ENCODE assay signal across 1 cellular context in the genomic region with DNA sequence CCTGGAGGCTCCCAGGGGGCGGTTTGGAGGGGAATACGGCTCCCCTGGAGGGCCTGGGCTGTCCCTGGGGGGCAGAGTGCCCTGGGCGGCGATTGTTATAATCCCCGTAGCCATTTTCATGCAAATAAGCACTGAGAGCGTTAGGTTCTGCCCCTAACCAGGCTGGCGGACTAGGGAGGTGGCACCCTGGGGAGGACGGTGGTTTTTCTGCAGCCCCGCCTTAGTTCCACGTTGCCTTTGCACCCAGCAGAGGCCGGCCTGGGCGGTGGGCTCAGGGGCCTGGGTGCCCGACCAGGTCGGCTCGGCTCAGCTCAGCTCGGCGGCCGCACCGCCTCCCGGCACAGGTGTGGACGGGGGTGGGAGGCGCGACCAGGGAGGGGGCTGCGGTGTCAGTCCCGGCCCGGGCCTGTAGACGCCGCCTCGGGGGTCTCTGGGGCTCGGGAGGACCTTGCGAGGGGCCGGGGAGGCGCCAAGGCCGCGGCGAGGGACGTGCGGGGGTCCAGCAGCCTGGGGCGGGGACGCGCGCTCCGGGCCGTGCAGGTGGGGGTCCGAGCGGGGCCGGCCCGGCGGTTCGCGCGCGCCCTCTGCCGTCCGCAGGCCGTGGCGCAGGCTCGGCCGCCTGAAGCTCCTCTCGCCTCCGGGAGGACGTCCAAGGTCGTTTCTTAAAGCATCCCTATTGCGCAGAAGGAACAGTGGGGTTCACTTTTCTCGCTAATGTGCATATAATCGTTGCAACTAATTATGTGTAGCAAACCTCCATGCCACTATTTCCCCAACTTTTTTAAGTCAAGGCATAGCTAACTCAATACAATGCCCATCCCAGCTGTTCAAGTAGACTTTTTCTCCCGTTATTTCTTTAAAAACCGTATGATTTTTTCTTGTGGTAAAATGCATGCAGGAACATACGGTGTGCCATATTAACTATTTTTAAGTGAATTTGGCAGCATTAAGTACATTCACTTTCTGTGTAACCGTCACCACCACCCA.
TF ChIP-seq lines count a peak whose summit lies in the region.

No MANE protein-coding gene starts in this region.

TF ChIP-seq in K562, 482 proteins besides CTCF, POLR2A, EP300 and RAD21 (continues in another document):
- TF ChIP-seq TEAD4 (IDR thresholded peaks at IDR 0.05; ENCODE audit: low read length) (no peak), TEAD4 (CRISPR knock-in tag; IDR thresholded peaks at IDR 0.05; ENCODE audit: borderline replicate concordance) (no peak), GABPB2 (CRISPR knock-in tag; conservative IDR thresholded peaks at IDR 0.05) (no peak), DACH1 (IDR thresholded peaks at IDR 0.05; ENCODE audit: partially characterized antibody) (no peak), NRF1 (conservative IDR thresholded peaks at IDR 0.05 in 1 of 2, IDR thresholded peaks at IDR 0.05 in 1 of 2) (no peak), NFXL1 (CRISPR knock-in tag; IDR thresholded peaks at IDR 0.05) (no peak), ZBTB7A (IDR thresholded peaks at IDR 0.05; ENCODE audit: borderline replicate concordance, control insufficient read depth, low read depth, low read length) (peak; percentile 96), GATA2 (CRISPR knock-in tag; IDR thresholded peaks at IDR 0.05) (no peak), ZNF239 (CRISPR knock-in tag; IDR thresholded peaks at IDR 0.05) (no peak), ZNF77 (CRISPR knock-in tag; IDR thresholded peaks at IDR 0.05) (no peak), TCFL5 (CRISPR knock-in tag; conservative IDR thresholded peaks at IDR 0.05) (no peak), YY1 (IDR thresholded peaks at IDR 0.05; ENCODE audit: borderline replicate concordance in 1 of 3, control insufficient read depth in 1 of 3, extremely low read depth in 1 of 3, insufficient read depth in 3 of 3, insufficient read length in 1 of 3, insufficient replicate concordance in 2 of 3, low read depth in 1 of 3, low read length in 2 of 3) (peak in 1 of 3 experiments; percentile 20), KAT7 (CRISPR knock-in tag; IDR thresholded peaks at IDR 0.05; ENCODE audit: borderline replicate concordance) (no peak), ZNF140 (CRISPR knock-in tag; IDR thresholded peaks at IDR 0.05) (no peak), ESRRA (IDR thresholded peaks at IDR 0.05; ENCODE audit: borderline replicate concordance, low read depth) (peak; percentile 95), ZNF263 (CRISPR knock-in tag; IDR thresholded peaks at IDR 0.05; ENCODE audit: borderline replicate concordance) (0 out of 2 replicates have a peak, but pooled peaks have one; percentile 24), NONO (IDR thresholded peaks at IDR 0.05; ENCODE audit: low read depth in 2 of 2, low read length in 1 of 2) (peak in 1 of 2 experiments; percentile 78; a peak in 1 of 4 replicates), IRF2 (CRISPR knock-in tag; IDR thresholded peaks at IDR 0.05) (no peak), GABPA (tag; conservative IDR thresholded peaks at IDR 0.05; ENCODE audit: low read depth) (no peak), SMC3 (conservative IDR thresholded peaks at IDR 0.05; ENCODE audit: insufficient read depth, low read depth, low read length) (peak; percentile 73), RB1 (IDR thresholded peaks at IDR 0.05; ENCODE audit: low read depth) (peak; percentile 73; the same call in 1 of the 2 replicates), ZFP36 (IDR thresholded peaks at IDR 0.05; ENCODE audit: low read depth, low read length, partially characterized antibody) (no peak), SIN3B (IDR thresholded peaks at IDR 0.05; ENCODE audit: low read depth) (0 out of 2 replicates have a peak, but pooled peaks have one; percentile 38), SOX6 (IDR thresholded peaks at IDR 0.05) (no peak), FOXJ2 (tag; IDR thresholded peaks at IDR 0.05) (no peak), CC2D1A (IDR thresholded peaks at IDR 0.05) (no peak), ATF1 (CRISPR knock-in tag; IDR thresholded peaks at IDR 0.05) (no peak), ATF1 (tag; IDR thresholded peaks at IDR 0.05) (no peak), MYC (IDR thresholded peaks at IDR 0.05; ENCODE audit: low read depth, low read length) (no peak), MYC (CRISPR knock-in tag; IDR thresholded peaks at IDR 0.05; ENCODE audit: borderline replicate concordance, low read depth) (no peak), BDP1 (IDR thresholded peaks at IDR 0.05; ENCODE audit: insufficient read depth, insufficient read length) (no peak), CCAR2 (IDR thresholded peaks at IDR 0.05; ENCODE audit: low read depth, low read length) (no peak)
- TF ChIP-seq, protein P1, sequence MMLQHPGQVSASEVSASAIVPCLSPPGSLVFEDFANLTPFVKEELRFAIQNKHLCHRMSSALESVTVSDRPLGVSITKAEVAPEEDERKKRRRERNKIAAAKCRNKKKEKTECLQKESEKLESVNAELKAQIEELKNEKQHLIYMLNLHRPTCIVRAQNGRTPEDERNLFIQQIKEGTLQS (IDR thresholded peaks at IDR 0.05) = no peak
- TF ChIP-seq, protein P1 (CRISPR knock-in tag; conservative IDR thresholded peaks at IDR 0.05) = no peak
- TF ChIP-seq, protein P2, sequence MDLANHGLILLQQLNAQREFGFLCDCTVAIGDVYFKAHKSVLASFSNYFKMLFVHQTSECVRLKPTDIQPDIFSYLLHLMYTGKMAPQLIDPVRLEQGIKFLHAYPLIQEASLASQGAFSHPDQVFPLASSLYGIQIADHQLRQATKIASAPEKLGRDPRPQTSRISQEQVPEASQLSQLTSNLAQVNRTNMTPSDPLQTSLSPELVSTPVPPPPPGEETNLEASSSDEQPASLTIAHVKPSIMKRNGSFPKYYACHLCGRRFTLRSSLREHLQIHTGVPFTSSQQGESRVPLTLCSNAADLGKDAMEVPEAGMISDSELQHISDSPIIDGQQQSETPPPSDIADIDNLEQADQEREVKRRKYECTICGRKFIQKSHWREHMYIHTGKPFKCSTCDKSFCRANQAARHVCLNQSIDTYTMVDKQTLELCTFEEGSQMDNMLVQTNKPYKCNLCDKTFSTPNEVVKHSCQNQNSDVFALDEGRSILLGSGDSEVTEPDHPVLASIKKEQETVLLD (IDR thresholded peaks at IDR 0.05) = no peak
- TF ChIP-seq, protein P3, sequence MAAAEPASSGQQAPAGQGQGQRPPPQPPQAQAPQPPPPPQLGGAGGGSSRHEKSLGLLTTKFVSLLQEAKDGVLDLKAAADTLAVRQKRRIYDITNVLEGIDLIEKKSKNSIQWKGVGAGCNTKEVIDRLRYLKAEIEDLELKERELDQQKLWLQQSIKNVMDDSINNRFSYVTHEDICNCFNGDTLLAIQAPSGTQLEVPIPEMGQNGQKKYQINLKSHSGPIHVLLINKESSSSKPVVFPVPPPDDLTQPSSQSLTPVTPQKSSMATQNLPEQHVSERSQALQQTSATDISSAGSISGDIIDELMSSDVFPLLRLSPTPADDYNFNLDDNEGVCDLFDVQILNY (CRISPR knock-in tag; IDR thresholded peaks at IDR 0.05) = no peak
- TF ChIP-seq, protein P4, sequence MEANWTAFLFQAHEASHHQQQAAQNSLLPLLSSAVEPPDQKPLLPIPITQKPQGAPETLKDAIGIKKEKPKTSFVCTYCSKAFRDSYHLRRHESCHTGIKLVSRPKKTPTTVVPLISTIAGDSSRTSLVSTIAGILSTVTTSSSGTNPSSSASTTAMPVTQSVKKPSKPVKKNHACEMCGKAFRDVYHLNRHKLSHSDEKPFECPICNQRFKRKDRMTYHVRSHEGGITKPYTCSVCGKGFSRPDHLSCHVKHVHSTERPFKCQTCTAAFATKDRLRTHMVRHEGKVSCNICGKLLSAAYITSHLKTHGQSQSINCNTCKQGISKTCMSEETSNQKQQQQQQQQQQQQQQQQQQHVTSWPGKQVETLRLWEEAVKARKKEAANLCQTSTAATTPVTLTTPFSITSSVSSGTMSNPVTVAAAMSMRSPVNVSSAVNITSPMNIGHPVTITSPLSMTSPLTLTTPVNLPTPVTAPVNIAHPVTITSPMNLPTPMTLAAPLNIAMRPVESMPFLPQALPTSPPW (CRISPR knock-in tag; IDR thresholded peaks at IDR 0.05) = peak; percentile 54; the same call in 1 of the 2 replicates
- TF ChIP-seq, protein P5, sequence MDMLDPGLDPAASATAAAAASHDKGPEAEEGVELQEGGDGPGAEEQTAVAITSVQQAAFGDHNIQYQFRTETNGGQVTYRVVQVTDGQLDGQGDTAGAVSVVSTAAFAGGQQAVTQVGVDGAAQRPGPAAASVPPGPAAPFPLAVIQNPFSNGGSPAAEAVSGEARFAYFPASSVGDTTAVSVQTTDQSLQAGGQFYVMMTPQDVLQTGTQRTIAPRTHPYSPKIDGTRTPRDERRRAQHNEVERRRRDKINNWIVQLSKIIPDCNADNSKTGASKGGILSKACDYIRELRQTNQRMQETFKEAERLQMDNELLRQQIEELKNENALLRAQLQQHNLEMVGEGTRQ (CRISPR knock-in tag; IDR thresholded peaks at IDR 0.05) = no peak
- TF ChIP-seq, protein P6, sequence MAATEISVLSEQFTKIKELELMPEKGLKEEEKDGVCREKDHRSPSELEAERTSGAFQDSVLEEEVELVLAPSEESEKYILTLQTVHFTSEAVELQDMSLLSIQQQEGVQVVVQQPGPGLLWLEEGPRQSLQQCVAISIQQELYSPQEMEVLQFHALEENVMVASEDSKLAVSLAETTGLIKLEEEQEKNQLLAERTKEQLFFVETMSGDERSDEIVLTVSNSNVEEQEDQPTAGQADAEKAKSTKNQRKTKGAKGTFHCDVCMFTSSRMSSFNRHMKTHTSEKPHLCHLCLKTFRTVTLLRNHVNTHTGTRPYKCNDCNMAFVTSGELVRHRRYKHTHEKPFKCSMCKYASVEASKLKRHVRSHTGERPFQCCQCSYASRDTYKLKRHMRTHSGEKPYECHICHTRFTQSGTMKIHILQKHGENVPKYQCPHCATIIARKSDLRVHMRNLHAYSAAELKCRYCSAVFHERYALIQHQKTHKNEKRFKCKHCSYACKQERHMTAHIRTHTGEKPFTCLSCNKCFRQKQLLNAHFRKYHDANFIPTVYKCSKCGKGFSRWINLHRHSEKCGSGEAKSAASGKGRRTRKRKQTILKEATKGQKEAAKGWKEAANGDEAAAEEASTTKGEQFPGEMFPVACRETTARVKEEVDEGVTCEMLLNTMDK (IDR thresholded peaks at IDR 0.05; ENCODE audit: borderline replicate concordance, insufficient read depth, low read depth, low read length, poor library complexity, severe bottlenecking) = no peak
- TF ChIP-seq, protein P7, sequence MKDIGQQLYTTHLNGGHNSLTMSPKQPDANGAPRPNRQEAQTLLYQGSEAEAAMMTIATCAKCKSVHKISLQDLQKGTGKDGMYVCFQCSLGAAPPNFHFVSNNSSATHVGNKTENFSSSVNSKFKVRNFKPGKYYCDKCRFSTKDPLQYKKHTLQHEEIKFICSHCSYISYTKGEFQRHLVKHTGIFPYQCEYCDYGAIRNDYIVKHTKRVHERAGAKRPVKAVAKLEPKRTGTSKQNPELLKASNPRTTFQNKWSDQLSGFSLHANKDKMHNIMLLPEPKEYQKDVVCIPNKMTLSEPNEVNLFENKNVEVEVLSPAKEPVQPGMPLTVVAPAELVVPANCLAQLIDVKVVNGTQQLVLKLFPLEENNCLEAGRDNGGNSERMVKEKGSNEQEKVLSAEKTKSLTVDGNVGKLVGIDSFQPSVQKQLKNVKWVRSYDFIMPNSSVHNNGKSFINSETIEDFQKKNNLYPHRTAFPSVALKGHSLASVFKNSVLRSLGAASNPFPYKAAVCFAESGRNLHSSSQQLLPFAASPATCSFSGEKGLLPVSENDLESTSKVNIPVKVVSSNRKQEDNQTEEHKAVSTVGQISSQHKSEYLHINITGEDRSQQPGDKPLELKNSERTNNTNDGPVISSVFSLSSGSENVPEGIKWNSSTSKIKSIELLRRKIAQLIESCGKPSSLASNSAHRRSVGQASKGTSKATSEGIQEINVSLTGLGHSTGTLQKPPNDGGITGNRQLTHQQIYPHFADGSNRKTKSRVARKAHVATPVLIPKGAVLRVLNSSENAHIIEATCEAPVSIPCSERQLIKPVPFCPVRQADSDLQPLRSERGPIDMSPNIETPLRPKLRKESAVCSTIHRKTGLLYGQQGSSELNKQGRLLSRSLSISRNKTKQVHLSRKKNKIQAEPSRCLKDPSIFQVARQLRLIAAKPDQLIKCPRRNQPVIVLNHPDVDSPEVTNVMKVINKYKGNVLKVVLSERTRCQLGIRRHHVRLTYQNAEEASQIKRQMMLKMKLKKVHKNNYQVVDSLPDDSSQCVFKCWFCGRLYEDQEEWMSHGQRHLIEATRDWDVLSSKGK (CRISPR knock-in tag; IDR thresholded peaks at IDR 0.05) = no peak
- TF ChIP-seq, protein P8, sequence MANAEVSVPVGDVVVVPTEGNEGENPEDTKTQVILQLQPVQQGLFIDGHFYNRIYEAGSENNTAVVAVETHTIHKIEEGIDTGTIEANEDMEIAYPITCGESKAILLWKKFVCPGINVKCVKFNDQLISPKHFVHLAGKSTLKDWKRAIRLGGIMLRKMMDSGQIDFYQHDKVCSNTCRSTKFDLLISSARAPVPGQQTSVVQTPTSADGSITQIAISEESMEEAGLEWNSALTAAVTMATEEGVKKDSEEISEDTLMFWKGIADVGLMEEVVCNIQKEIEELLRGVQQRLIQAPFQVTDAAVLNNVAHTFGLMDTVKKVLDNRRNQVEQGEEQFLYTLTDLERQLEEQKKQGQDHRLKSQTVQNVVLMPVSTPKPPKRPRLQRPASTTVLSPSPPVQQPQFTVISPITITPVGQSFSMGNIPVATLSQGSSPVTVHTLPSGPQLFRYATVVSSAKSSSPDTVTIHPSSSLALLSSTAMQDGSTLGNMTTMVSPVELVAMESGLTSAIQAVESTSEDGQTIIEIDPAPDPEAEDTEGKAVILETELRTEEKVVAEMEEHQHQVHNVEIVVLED (CRISPR knock-in tag; IDR thresholded peaks at IDR 0.05) = no peak
- TF ChIP-seq, protein P9, sequence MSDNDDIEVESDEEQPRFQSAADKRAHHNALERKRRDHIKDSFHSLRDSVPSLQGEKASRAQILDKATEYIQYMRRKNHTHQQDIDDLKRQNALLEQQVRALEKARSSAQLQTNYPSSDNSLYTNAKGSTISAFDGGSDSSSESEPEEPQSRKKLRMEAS (CRISPR knock-in tag; IDR thresholded peaks at IDR 0.05) = no peak
- TF ChIP-seq, protein P10, sequence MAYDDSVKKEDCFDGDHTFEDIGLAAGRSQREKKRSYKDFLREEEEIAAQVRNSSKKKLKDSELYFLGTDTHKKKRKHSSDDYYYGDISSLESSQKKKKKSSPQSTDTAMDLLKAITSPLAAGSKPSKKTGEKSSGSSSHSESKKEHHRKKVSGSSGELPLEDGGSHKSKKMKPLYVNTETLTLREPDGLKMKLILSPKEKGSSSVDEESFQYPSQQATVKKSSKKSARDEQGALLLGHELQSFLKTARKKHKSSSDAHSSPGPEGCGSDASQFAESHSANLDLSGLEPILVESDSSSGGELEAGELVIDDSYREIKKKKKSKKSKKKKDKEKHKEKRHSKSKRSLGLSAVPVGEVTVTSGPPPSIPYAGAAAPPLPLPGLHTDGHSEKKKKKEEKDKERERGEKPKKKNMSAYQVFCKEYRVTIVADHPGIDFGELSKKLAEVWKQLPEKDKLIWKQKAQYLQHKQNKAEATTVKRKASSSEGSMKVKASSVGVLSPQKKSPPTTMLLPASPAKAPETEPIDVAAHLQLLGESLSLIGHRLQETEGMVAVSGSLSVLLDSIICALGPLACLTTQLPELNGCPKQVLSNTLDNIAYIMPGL (CRISPR knock-in tag; IDR thresholded peaks at IDR 0.05) = no peak
- TF ChIP-seq, protein P11, sequence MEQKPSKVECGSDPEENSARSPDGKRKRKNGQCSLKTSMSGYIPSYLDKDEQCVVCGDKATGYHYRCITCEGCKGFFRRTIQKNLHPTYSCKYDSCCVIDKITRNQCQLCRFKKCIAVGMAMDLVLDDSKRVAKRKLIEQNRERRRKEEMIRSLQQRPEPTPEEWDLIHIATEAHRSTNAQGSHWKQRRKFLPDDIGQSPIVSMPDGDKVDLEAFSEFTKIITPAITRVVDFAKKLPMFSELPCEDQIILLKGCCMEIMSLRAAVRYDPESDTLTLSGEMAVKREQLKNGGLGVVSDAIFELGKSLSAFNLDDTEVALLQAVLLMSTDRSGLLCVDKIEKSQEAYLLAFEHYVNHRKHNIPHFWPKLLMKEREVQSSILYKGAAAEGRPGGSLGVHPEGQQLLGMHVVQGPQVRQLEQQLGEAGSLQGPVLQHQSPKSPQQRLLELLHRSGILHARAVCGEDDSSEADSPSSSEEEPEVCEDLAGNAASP (IDR thresholded peaks at IDR 0.05) = no peak
